Comparison of ENCODE assay signal across 1 cellular context in genomic region chr15:74397239-74398068, GRCh38.
TF ChIP-seq lines count a peak whose summit lies in the region.

No MANE protein-coding gene starts in this region.

TF ChIP-seq in GM23338, 12 proteins besides CTCF, POLR2A, EP300 and RAD21 (continued from another document):
- TF ChIP-seq REST (IDR thresholded peaks at IDR 0.05; ENCODE audit: unreplicated experiment) (no peak), STAT1 (IDR thresholded peaks at IDR 0.05; ENCODE audit: unreplicated experiment) (no peak), EZH2phosphoT487 (IDR thresholded peaks at IDR 0.05; ENCODE audit: unreplicated experiment) (no peak), POLR2AphosphoS5 (IDR thresholded peaks at IDR 0.05; ENCODE audit: low read depth) (no peak), ETS1 (IDR thresholded peaks at IDR 0.05) (no peak)
